In genomic region chr11:8352090-8352489, GRCh38 we compare ENCODE assay signal across 19 cellular contexts.
"Had no signal": no experiment of that assay in that cellular context is flagged by ENCODE, and none has a peak within 500 bp of the region (broad histone marks: within the 10 kb centered on the region; RNA-seq: fewer than 3 reads in every experiment).

No MANE protein-coding gene starts in this region.

- ATAC-seq: esophagus mucosa; heart left ventricle; lower lobe of right lung; natural killer cell treated with Interleukin-12 subunit alpha and Interleukin-12 subunit beta and Interleukin-15 and Interleukin-18, amount 100 ng/mL, for 72 hours; pancreas; right cardiac atrium; stimulated activated memory B cell treated with anti-CD40 and anti-IgM and Interleukin-4, amounts not matched to agents 10 μg/mL and 1 μg/mL and 100 μg/mL, for 72 hours; upper lobe of right lung had no signal

- H3K27ac ChIP-seq: heart left ventricle, left ventricle myocardium inferior, lower lobe of right lung, pancreas, spleen, tibial nerve, upper lobe of right lung, vagina had no signal

- H3K9me3 ChIP-seq: heart left ventricle, left ventricle myocardium inferior, lower lobe of right lung, pancreas, tibial nerve, upper lobe of right lung, vagina had no signal

- H3K36me3 ChIP-seq: heart left ventricle, left ventricle myocardium inferior, lower lobe of right lung, pancreas, spleen, tibial nerve, upper lobe of right lung, vagina had no signal

- H3K4me1 ChIP-seq: pancreas, upper lobe of right lung had no signal

- H3K4me3 ChIP-seq: heart left ventricle, left ventricle myocardium inferior, lower lobe of right lung, pancreas, spleen, tibial nerve, upper lobe of right lung, vagina had no signal

- DNase-seq: cortex of kidney; effector memory CD4-positive, alpha-beta T cell; hippocampal formation; left ventricle myocardium inferior; lower lobe of right lung; occipital lobe; pancreas; right cardiac atrium; stimulated activated CD4-positive, alpha-beta T cell treated with anti-CD3 and anti-CD28 coated beads, Interleukin-15, amount 100 ng/mL, for 24 hours; stimulated activated CD4-positive, alpha-beta T cell treated with anti-CD3 and anti-CD28 coated beads, Interleukin-1b, Interleukin-23, amount 100 ng/mL, for 48 hours; stimulated activated CD4-positive, alpha-beta T cell treated with anti-CD3 and anti-CD28 coated beads, Interleukin-4, amount 100 ng/mL, for 24 hours; upper lobe of right lung had no signal

- H3K27me3 ChIP-seq: pancreas, tibial nerve, upper lobe of right lung, vagina had no signal
